In the genomic region with DNA sequence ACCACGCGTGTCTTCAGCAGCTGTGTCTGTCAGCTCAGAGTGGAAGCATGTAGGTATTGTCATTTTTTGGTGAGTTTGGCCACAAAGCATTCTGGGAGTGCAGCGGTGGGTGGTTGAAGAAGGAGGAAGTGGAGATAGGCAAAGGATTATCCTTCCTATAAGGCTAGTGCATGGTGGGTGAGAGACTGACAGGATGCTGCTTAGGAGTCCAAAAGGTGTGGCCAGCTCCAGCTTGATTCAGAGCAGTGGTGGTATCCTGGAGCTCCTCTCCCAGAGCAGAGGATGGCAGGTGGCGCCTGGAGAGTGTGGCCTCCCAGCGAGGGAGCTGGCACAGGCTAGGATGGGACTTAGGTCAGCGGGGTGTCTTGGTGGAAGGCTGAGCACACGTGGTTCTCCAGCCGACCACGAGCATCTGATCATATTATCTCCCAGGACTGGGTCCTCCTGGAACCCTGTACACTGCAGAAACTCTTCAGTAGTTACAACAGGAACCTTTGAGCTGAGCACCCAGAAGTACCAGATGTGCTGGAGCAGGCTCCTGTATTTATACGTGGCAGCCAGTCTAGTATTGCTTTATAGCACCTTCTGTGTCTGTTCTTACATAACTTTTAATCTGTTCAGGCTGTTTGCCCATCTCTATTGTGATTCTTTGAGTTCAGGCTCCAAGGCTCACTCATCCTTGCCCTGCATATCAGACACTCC, we compare ENCODE assay signal across 8 cellular contexts. TPM values are rescaled to one million over a fixed set of nuclear protein-coding genes. Genes with fewer than 3 reads are reported as not detected.
DNase-seq lines count a peak whose midpoint lies in the region; ATAC-seq and TF ChIP-seq lines count a peak whose summit lies in the region.

No MANE protein-coding gene starts in this region.

- DNase-seq in EL (peak; percentile 40), SKM-1 treated with dmso at 0.1 percent for 144 hours (lab: John Stamatoyannopoulos, UW; ENCODE audit: unreplicated experiment) (peak; percentile 77), sigmoid colon (no peak), OCI-M2 (lab: John Stamatoyannopoulos, UW; ENCODE audit: unreplicated experiment) (no peak)

- peak; percentile 46 for ATAC-seq in HG02973 (IDR thresholded peaks at IDR 0.05; ENCODE audit: unreplicated experiment)
- ATAC-seq in esophagus mucosa: peak; percentile 55
- no peak for ATAC-seq in GM19467 (IDR thresholded peaks at IDR 0.05; ENCODE audit: unreplicated experiment)
- ATAC-seq in GM18858 (IDR thresholded peaks at IDR 0.05; ENCODE audit: unreplicated experiment): no peak

- H3K4me3 ChIP-seq in sigmoid colon: no peak overlapping the region

- TF ChIP-seq POLR2A in sigmoid colon (IDR thresholded peaks at IDR 0.05): no peak

- TF ChIP-seq CTCF in sigmoid colon (IDR thresholded peaks at IDR 0.05): no peak

- H3K27ac ChIP-seq in sigmoid colon: peak overlapping the region; percentile 52 to 78 (median 61)

- WGBS in sigmoid colon, 2 donors: 27 to 44% methylated on average over 10 of the region's 10 CpGs

- H3K36me3 ChIP-seq in sigmoid colon: peaks cover 9 to 20% (median 15%) of the 10 kb centered on the region in 4 donors

- intact Hi-C loops in sigmoid colon (cut with DNase I): loop anchor here (2.0 to 5.0 kb wide), 3 partner anchors 31 to 145 kb away; partner anchors contain the start of genes LTC4S, MRNIP and TBC1D9B

- no peaks in the 10 kb centered on the region for H3K27me3 ChIP-seq in sigmoid colon

- peaks cover 0 to 79% (median 68%) of the 10 kb centered on the region in 4 donors for H3K4me1 ChIP-seq in sigmoid colon

- TF ChIP-seq EP300 in sigmoid colon (IDR thresholded peaks at IDR 0.05): no peak

- no peaks in the 10 kb centered on the region for H3K9me3 ChIP-seq in sigmoid colon

RNA-seq across cellular contexts. Expression of gene MAML1, which starts 29.6 kb away (rescaled TPM):
- 15.4 TPM for total RNA-seq in esophagus mucosa
- total RNA-seq in sigmoid colon: 10 to 100 TPM; 18.1 to 30.2 (median 25.9) TPM
- polyA plus RNA-seq in sigmoid colon: 10 to 100 TPM in 1 of 3 donors, 1 to 10 TPM in 2; 7.2 to 15.8 (median 8.1) TPM

RNA-seq across cellular contexts. Expression of gene LTC4S, which starts 31.6 kb away (rescaled TPM):
- total RNA-seq in esophagus mucosa (5.1 TPM), sigmoid colon (1 to 10 TPM; 1.5 to 6.1 (median 5.4) TPM)
- 1 to 10 TPM in 2 of 3 donors, not detected in 1; 2.6 to 3.6 TPM for polyA plus RNA-seq in sigmoid colon

RNA-seq across cellular contexts. Expression of gene MGAT4B, which starts 44.4 kb away (rescaled TPM):
- total RNA-seq in esophagus mucosa (72.1 TPM), sigmoid colon (10 to 100 TPM; 27.8 to 56.8 (median 31.5) TPM)
- 100 to 1,000 TPM; 184 to 241 (median 232) TPM for polyA plus RNA-seq in sigmoid colon

RNA-seq across cellular contexts. Expression of gene SQSTM1, which starts 58.5 kb away (rescaled TPM):
- 126 TPM for total RNA-seq in esophagus mucosa
- 100 to 1,000 TPM; 287 to 443 (median 386) TPM for total RNA-seq in sigmoid colon
- polyA plus RNA-seq in sigmoid colon: 100 to 1,000 TPM; 168 to 301 (median 203) TPM

Comparison
In these comparisons a context has a peak if more than half of its experiments do, and no peak if none do; other contexts are left out.
1. DNase-seq: peak in EL (single experiment) and SKM-1 treated with dmso at 0.1 percent for 144 hours (single experiment); none in sigmoid colon (single experiment) and OCI-M2 (single experiment).
2. ATAC-seq: peak in HG02973 (single experiment) and esophagus mucosa (single experiment); none in GM19467 (single experiment) and GM18858 (single experiment).